Comparison of ENCODE assay signal across 1 cellular context in the genomic region with DNA sequence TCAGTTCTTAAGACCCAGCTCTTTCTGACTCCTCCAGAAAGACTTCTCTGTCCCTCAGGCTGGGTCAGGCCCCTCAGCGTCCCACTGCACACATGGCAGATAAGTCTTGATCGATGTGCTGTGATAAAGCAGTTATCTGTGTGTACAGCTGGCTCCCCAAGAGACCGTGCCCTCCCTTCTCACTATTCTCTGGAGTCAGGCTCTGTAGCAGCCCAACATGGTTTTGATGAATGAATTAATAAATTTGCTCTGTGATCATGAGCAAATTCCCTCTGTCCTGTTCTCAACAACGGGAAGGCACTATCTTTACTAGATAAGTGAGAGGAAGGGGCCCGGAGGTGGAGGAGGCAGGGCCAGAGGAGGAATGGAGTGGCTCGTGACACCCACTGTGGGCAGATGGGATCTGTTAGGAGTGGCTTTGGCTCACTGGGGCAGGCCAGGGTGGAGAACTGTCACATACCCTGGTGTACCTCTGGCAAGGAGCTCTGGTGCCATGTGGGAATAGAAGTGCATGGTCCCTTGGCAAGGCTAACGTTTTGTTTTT.
TF ChIP-seq lines count a peak whose summit lies in the region.

No MANE protein-coding gene starts in this region.

TF ChIP-seq in K562, 482 proteins besides CTCF, POLR2A, EP300 and RAD21 (continued from another document and continues in another):
- TF ChIP-seq, protein P1, sequence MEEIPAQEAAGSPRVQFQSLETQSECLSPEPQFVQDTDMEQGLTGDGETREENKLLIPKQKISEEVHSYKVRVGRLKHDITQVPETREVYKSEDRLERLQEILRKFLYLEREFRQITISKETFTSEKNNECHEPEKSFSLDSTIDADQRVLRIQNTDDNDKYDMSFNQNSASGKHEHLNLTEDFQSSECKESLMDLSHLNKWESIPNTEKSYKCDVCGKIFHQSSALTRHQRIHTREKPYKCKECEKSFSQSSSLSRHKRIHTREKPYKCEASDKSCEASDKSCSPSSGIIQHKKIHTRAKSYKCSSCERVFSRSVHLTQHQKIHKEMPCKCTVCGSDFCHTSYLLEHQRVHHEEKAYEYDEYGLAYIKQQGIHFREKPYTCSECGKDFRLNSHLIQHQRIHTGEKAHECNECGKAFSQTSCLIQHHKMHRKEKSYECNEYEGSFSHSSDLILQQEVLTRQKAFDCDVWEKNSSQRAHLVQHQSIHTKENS (CRISPR knock-in tag; IDR thresholded peaks at IDR 0.05), result no peak
- TF ChIP-seq ZNF311 (CRISPR knock-in tag; IDR thresholded peaks at IDR 0.05) (peak; percentile 89), NFRKB (IDR thresholded peaks at IDR 0.05; ENCODE audit: low read depth) (peak; percentile 20; the same call in 1 of the 2 replicates), ZNF175 (CRISPR knock-in tag; IDR thresholded peaks at IDR 0.05; ENCODE audit: low read depth) (peak; percentile 73), NUFIP1 (IDR thresholded peaks at IDR 0.05; ENCODE audit: partially characterized antibody) (no peak), FOXM1 (IDR thresholded peaks at IDR 0.05; ENCODE audit: low read depth) (peak; percentile 77), FOXM1 (CRISPR knock-in tag; IDR thresholded peaks at IDR 0.05; ENCODE audit: low read depth) (peak; percentile 66; the same call in 1 of the 2 replicates), ZKSCAN1 (IDR thresholded peaks at IDR 0.05; ENCODE audit: low read depth, low read length) (no peak), GATA2 (CRISPR knock-in tag; IDR thresholded peaks at IDR 0.05) (peak; percentile 78), IRF2 (CRISPR knock-in tag; IDR thresholded peaks at IDR 0.05) (no peak), TAL1 (IDR thresholded peaks at IDR 0.05) (peak; percentile 88), CBX8 (IDR thresholded peaks at IDR 0.05; ENCODE audit: borderline replicate concordance, extremely low read depth, low read depth, low read length, poor library complexity, severe bottlenecking) (no peak), SPI1 (IDR thresholded peaks at IDR 0.05; ENCODE audit: borderline replicate concordance, low read depth, low read length) (no peak), CCAR2 (IDR thresholded peaks at IDR 0.05; ENCODE audit: low read depth, low read length) (no peak), SMAD2 (IDR thresholded peaks at IDR 0.05; ENCODE audit: low read depth, low read length) (no peak), ZNF239 (CRISPR knock-in tag; IDR thresholded peaks at IDR 0.05) (no peak; the same call in 1 of the 2 replicates), NCOA1 (IDR thresholded peaks at IDR 0.05; ENCODE audit: low read depth) (peak; percentile 63), SREBF1 (IDR thresholded peaks at IDR 0.05; ENCODE audit: borderline replicate concordance, low read depth, low read length) (no peak), RHOXF2B (CRISPR knock-in tag; conservative IDR thresholded peaks at IDR 0.05) (no peak), NRF1 (conservative IDR thresholded peaks at IDR 0.05 in 1 of 2, IDR thresholded peaks at IDR 0.05 in 1 of 2) (no peak), PML (IDR thresholded peaks at IDR 0.05; ENCODE audit: low read length) (peak; percentile 70)
- TF ChIP-seq, protein P2, sequence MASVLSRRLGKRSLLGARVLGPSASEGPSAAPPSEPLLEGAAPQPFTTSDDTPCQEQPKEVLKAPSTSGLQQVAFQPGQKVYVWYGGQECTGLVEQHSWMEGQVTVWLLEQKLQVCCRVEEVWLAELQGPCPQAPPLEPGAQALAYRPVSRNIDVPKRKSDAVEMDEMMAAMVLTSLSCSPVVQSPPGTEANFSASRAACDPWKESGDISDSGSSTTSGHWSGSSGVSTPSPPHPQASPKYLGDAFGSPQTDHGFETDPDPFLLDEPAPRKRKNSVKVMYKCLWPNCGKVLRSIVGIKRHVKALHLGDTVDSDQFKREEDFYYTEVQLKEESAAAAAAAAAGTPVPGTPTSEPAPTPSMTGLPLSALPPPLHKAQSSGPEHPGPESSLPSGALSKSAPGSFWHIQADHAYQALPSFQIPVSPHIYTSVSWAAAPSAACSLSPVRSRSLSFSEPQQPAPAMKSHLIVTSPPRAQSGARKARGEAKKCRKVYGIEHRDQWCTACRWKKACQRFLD (CRISPR knock-in tag; IDR thresholded peaks at IDR 0.05), result no peak; the same call in 1 of the 2 replicates
- TF ChIP-seq, protein P3, sequence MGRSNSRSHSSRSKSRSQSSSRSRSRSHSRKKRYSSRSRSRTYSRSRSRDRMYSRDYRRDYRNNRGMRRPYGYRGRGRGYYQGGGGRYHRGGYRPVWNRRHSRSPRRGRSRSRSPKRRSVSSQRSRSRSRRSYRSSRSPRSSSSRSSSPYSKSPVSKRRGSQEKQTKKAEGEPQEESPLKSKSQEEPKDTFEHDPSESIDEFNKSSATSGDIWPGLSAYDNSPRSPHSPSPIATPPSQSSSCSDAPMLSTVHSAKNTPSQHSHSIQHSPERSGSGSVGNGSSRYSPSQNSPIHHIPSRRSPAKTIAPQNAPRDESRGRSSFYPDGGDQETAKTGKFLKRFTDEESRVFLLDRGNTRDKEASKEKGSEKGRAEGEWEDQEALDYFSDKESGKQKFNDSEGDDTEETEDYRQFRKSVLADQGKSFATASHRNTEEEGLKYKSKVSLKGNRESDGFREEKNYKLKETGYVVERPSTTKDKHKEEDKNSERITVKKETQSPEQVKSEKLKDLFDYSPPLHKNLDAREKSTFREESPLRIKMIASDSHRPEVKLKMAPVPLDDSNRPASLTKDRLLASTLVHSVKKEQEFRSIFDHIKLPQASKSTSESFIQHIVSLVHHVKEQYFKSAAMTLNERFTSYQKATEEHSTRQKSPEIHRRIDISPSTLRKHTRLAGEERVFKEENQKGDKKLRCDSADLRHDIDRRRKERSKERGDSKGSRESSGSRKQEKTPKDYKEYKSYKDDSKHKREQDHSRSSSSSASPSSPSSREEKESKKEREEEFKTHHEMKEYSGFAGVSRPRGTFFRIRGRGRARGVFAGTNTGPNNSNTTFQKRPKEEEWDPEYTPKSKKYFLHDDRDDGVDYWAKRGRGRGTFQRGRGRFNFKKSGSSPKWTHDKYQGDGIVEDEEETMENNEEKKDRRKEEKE (IDR thresholded peaks at IDR 0.05; ENCODE audit: borderline replicate concordance in 1 of 2, control insufficient read depth in 1 of 2, low read depth in 2 of 2, low read length in 1 of 2), result no peak
- TF ChIP-seq, protein P4, sequence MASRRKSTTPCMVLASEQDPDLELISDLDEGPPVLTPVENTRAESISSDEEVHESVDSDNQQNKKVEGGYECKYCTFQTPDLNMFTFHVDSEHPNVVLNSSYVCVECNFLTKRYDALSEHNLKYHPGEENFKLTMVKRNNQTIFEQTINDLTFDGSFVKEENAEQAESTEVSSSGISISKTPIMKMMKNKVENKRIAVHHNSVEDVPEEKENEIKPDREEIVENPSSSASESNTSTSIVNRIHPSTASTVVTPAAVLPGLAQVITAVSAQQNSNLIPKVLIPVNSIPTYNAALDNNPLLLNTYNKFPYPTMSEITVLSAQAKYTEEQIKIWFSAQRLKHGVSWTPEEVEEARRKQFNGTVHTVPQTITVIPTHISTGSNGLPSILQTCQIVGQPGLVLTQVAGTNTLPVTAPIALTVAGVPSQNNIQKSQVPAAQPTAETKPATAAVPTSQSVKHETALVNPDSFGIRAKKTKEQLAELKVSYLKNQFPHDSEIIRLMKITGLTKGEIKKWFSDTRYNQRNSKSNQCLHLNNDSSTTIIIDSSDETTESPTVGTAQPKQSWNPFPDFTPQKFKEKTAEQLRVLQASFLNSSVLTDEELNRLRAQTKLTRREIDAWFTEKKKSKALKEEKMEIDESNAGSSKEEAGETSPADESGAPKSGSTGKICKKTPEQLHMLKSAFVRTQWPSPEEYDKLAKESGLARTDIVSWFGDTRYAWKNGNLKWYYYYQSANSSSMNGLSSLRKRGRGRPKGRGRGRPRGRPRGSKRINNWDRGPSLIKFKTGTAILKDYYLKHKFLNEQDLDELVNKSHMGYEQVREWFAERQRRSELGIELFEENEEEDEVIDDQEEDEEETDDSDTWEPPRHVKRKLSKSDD (conservative IDR thresholded peaks at IDR 0.05; ENCODE audit: low read length), result no peak
- TF ChIP-seq, protein P5, sequence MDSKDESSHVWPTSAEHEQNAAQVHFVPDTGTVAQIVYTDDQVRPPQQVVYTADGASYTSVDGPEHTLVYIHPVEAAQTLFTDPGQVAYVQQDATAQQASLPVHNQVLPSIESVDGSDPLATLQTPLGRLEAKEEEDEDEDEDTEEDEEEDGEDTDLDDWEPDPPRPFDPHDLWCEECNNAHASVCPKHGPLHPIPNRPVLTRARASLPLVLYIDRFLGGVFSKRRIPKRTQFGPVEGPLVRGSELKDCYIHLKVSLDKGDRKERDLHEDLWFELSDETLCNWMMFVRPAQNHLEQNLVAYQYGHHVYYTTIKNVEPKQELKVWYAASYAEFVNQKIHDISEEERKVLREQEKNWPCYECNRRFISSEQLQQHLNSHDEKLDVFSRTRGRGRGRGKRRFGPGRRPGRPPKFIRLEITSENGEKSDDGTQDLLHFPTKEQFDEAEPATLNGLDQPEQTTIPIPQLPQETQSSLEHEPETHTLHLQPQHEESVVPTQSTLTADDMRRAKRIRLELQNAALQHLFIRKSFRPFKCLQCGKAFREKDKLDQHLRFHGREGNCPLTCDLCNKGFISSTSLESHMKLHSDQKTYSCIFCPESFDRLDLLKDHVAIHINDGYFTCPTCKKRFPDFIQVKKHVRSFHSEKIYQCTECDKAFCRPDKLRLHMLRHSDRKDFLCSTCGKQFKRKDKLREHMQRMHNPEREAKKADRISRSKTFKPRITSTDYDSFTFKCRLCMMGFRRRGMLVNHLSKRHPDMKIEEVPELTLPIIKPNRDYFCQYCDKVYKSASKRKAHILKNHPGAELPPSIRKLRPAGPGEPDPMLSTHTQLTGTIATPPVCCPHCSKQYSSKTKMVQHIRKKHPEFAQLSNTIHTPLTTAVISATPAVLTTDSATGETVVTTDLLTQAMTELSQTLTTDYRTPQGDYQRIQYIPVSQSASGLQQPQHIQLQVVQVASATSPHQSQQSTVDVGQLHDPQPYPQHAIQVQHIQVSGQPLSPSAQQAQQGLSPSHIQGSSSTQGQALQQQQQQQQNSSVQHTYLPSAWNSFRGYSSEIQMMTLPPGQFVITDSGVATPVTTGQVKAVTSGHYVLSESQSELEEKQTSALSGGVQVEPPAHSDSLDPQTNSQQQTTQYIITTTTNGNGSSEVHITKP (IDR thresholded peaks at IDR 0.05; ENCODE audit: partially characterized antibody), result no peak
- TF ChIP-seq, protein P6, sequence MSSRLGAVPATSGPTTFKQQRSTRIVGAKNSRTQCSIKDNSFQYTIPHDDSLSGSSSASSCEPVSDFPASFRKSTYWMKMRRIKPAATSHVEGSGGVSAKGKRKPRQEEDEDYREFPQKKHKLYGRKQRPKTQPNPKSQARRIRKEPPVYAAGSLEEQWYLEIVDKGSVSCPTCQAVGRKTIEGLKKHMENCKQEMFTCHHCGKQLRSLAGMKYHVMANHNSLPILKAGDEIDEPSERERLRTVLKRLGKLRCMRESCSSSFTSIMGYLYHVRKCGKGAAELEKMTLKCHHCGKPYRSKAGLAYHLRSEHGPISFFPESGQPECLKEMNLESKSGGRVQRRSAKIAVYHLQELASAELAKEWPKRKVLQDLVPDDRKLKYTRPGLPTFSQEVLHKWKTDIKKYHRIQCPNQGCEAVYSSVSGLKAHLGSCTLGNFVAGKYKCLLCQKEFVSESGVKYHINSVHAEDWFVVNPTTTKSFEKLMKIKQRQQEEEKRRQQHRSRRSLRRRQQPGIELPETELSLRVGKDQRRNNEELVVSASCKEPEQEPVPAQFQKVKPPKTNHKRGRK (tag; IDR thresholded peaks at IDR 0.05), result no peak
- TF ChIP-seq, protein P7, sequence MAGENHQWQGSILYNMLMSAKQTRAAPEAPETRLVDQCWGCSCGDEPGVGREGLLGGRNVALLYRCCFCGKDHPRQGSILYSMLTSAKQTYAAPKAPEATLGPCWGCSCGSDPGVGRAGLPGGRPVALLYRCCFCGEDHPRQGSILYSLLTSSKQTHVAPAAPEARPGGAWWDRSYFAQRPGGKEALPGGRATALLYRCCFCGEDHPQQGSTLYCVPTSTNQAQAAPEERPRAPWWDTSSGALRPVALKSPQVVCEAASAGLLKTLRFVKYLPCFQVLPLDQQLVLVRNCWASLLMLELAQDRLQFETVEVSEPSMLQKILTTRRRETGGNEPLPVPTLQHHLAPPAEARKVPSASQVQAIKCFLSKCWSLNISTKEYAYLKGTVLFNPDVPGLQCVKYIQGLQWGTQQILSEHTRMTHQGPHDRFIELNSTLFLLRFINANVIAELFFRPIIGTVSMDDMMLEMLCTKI (IDR thresholded peaks at IDR 0.05; ENCODE audit: partially characterized antibody), result no peak
- TF ChIP-seq, protein P8, sequence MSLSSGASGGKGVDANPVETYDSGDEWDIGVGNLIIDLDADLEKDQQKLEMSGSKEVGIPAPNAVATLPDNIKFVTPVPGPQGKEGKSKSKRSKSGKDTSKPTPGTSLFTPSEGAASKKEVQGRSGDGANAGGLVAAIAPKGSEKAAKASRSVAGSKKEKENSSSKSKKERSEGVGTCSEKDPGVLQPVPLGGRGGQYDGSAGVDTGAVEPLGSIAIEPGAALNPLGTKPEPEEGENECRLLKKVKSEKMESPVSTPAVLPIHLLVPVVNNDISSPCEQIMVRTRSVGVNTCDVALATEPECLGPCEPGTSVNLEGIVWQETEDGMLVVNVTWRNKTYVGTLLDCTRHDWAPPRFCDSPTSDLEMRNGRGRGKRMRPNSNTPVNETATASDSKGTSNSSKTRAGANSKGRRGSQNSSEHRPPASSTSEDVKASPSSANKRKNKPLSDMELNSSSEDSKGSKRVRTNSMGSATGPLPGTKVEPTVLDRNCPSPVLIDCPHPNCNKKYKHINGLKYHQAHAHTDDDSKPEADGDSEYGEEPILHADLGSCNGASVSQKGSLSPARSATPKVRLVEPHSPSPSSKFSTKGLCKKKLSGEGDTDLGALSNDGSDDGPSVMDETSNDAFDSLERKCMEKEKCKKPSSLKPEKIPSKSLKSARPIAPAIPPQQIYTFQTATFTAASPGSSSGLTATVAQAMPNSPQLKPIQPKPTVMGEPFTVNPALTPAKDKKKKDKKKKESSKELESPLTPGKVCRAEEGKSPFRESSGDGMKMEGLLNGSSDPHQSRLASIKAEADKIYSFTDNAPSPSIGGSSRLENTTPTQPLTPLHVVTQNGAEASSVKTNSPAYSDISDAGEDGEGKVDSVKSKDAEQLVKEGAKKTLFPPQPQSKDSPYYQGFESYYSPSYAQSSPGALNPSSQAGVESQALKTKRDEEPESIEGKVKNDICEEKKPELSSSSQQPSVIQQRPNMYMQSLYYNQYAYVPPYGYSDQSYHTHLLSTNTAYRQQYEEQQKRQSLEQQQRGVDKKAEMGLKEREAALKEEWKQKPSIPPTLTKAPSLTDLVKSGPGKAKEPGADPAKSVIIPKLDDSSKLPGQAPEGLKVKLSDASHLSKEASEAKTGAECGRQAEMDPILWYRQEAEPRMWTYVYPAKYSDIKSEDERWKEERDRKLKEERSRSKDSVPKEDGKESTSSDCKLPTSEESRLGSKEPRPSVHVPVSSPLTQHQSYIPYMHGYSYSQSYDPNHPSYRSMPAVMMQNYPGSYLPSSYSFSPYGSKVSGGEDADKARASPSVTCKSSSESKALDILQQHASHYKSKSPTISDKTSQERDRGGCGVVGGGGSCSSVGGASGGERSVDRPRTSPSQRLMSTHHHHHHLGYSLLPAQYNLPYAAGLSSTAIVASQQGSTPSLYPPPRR (CRISPR knock-in tag; IDR thresholded peaks at IDR 0.05; ENCODE audit: borderline replicate concordance), result no peak
- TF ChIP-seq, protein P9, sequence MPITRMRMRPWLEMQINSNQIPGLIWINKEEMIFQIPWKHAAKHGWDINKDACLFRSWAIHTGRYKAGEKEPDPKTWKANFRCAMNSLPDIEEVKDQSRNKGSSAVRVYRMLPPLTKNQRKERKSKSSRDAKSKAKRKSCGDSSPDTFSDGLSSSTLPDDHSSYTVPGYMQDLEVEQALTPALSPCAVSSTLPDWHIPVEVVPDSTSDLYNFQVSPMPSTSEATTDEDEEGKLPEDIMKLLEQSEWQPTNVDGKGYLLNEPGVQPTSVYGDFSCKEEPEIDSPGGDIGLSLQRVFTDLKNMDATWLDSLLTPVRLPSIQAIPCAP (CRISPR knock-in tag; IDR thresholded peaks at IDR 0.05; ENCODE audit: borderline replicate concordance), result no peak
